In the genomic region with DNA sequence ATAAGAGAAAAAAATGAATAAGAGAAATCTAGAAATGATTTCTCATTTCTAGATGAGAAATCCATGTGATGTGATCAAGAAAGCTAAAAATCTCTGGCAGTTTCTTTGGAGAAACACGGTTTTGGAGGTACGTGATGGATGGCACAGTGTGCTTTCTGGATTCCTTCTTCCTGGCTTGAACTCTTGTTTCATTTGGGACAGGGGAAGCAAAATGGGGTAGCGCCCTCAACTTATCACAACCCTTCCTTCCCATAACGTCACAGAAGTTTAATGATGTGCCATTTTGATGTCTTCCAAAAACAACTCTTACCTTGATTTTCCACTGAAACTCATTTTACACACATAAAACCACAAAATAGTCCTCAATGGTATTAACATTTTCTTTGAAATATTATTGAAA, we compare ENCODE assay signal across 3 cellular contexts.
"Had no signal": no experiment of that assay in that cellular context is flagged by ENCODE, and none has a peak within 500 bp of the region (broad histone marks: within the 10 kb centered on the region; RNA-seq: fewer than 3 reads in every experiment).

No MANE protein-coding gene starts in this region.

- DNase-seq: GDM1, GF-D8 had no signal

- H3K4me3 ChIP-seq: GM12878 had no signal
